ENCODE assay signal across 9 cellular contexts in the genomic region with DNA sequence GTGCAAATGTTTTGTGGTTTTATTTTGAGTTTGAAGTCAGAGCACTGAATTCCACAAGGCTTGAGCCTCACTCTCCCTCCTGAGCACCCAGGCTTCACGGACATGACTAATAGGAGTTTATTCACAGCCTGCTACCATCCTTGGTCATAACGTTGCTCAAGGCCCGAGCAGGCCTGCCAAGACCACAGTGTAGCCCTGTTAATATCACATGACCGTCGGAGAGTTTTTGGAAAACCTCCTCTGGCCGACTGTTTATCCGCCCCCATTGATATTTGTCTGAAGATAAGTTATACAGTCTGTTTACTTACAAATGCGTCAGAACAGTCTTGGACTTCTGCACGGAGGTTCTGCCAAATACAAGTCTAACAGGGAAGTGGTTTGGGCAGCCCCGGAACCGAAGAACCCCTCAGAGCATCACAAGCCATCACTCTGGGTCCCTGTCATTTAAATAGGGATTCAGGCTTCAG.
A peak's percentile ranks its signal among the peaks of the same experiment; 100 is the strongest.
DNase-seq lines count a peak whose midpoint lies in the region; TF ChIP-seq lines count a peak whose summit lies in the region.
"Had no signal": no experiment of that assay in that cellular context is flagged by ENCODE, and none has a peak within 500 bp of the region (broad histone marks: within the 10 kb centered on the region; RNA-seq: fewer than 3 reads in every experiment).

No MANE protein-coding gene starts in this region.

- no peak overlapping the region for H2AFZ ChIP-seq in neuronal stem cell (ENCODE audit: low read length)
- H2AFZ ChIP-seq: neural progenitor cell had no signal

- no peak overlapping the region for H4K91ac ChIP-seq in neuronal stem cell (ENCODE audit: low read depth, low read length, poor library complexity)

- no peak for TF ChIP-seq CTCF in RWPE1 (conservative IDR thresholded peaks at IDR 0.05; ENCODE audit: low read depth)
- TF ChIP-seq CTCF in fibroblast of mammary gland (conservative IDR thresholded peaks at IDR 0.05; ENCODE audit: control insufficient read depth, insufficient read depth, low read depth, low read length) = no peak

- H3K4me3 ChIP-seq in fibroblast of mammary gland (ENCODE audit: control insufficient read depth, low read depth, low read length) (peak overlapping the region; percentile 11), neuronal stem cell (ENCODE audit: low read length in 2 of 2) (no peak overlapping the region)
- H3K4me3 ChIP-seq: neural progenitor cell had no signal

- no peak overlapping the region for H3K9ac ChIP-seq in neuronal stem cell (ENCODE audit: low read depth, low read length, poor library complexity)
- H3K9ac ChIP-seq: neural progenitor cell had no signal

- H3K14ac ChIP-seq in neuronal stem cell (ENCODE audit: low read length) = no peak overlapping the region

- peak overlapping the region; percentile 78 for H3K27ac ChIP-seq in RWPE1
- H3K27ac ChIP-seq in neuronal stem cell (replicated peaks; ENCODE audit: low read length) = no peak overlapping the region
- H3K27ac ChIP-seq: neural progenitor cell had no signal

- H3K23ac ChIP-seq in neuronal stem cell (ENCODE audit: low read depth, low read length, poor library complexity) = no peak overlapping the region

- no peak overlapping the region for H3K18ac ChIP-seq in neuronal stem cell (ENCODE audit: low read length)

- H2BK120ac ChIP-seq in neuronal stem cell (ENCODE audit: low read depth, low read length) = no peak overlapping the region

- no peak overlapping the region for H2AK5ac ChIP-seq in neuronal stem cell (ENCODE audit: low read depth, low read length)

- peaks cover 0 to 16% of the 10 kb centered on the region in 2 donors for H3K36me3 ChIP-seq in neuronal stem cell (replicated peaks in 1 of 2; ENCODE audit: control insufficient read depth in 2 of 2, insufficient read depth in 2 of 2, low read length in 2 of 2)
- H3K36me3 ChIP-seq: neural progenitor cell had no signal

- H2BK5ac ChIP-seq in neuronal stem cell (ENCODE audit: low read length) = no peak overlapping the region

- no peak overlapping the region for H2BK15ac ChIP-seq in neuronal stem cell (ENCODE audit: low read length)

- POLR2A ChIA-PET in RWPE1 (lab: Yijun Ruan, JAX; ENCODE audit: low non-redundant PET) = no interaction called here

- DNase-seq in A172 (ENCODE audit: low spot score) (peak; percentile 98), RWPE1 (ENCODE audit: low spot score) (peak; percentile 84), fibroblast of mammary gland (ENCODE audit: low read depth) (peak; percentile 100), occipital lobe (lab: John Stamatoyannopoulos, UW) (peak; percentile 21), neuronal stem cell (ENCODE audit: low spot score) (no peak), KBM-7 (no peak), putamen (ENCODE audit: low spot score) (no peak)
- no peak for DNase-seq in stimulated activated CD4-positive, alpha-beta T cell treated with anti-CD3 and anti-CD28 coated beads, Interleukin-2, amount 100 ng/mL, for 24 hours

- in situ Hi-C loops in KBM-7 (cut with MboI; ENCODE audit: low pct_unique_long_range_greater_than_20kb, low sequenced_read_pairs) = no loop called here

- CTCF ChIA-PET in RWPE1 (lab: Yijun Ruan, JAX) = no interaction called here

- H3K4ac ChIP-seq in neuronal stem cell (ENCODE audit: low read length) = no peak overlapping the region

- H3K79me1 ChIP-seq in neuronal stem cell (ENCODE audit: low read depth, low read length) = no peaks in the 10 kb centered on the region

- H3K4me1 ChIP-seq in neuronal stem cell (ENCODE audit: control insufficient read depth in 2 of 2, insufficient read depth in 1 of 2, low read depth in 1 of 2, low read length in 2 of 2) = no peaks in the 10 kb centered on the region
- H3K4me1 ChIP-seq: neural progenitor cell had no signal

- no peak overlapping the region for H2BK12ac ChIP-seq in neuronal stem cell (ENCODE audit: low read length)

- no peak overlapping the region for H3K4me2 ChIP-seq in neuronal stem cell (ENCODE audit: insufficient read depth, low read length, poor library complexity, severe bottlenecking)
- H3K4me2 ChIP-seq: neural progenitor cell had no signal

- H4K8ac ChIP-seq in neuronal stem cell (ENCODE audit: low read depth, low read length) = no peak overlapping the region

- peaks cover 0 to 9% of the 10 kb centered on the region in 2 donors for H3K9me3 ChIP-seq in neuronal stem cell (replicated peaks in 1 of 2; ENCODE audit: control insufficient read depth in 2 of 2, insufficient read depth in 1 of 2, low read depth in 1 of 2, low read length in 2 of 2)

- WGBS in neuronal stem cell (ENCODE audit: extremely low coverage in 2 of 2, insufficient read length in 2 of 2, insufficient replicate concordance in 1 of 2), 2 donors = no CpG with 5 or more reads among the region's 11 CpGs

- no peaks in the 10 kb centered on the region for H3K27me3 ChIP-seq in neuronal stem cell (ENCODE audit: control insufficient read depth in 3 of 3, insufficient read depth in 3 of 3, low read depth in 1 of 3, low read length in 3 of 3)
- H3K27me3 ChIP-seq: neural progenitor cell had no signal

Comparison
In these comparisons a context has a peak if more than half of its experiments do, and no peak if none do; other contexts are left out.
1. DNase-seq: peak in A172 (single experiment), RWPE1 (single experiment), fibroblast of mammary gland (single experiment) and occipital lobe (single experiment); none in stimulated activated CD4-positive, alpha-beta T cell treated with anti-CD3 and anti-CD28 coated beads, Interleukin-2, amount 100 ng/mL, for 24 hours (0 of 2), neuronal stem cell (single experiment), KBM-7 (single experiment) and putamen (single experiment).